Comparison of ENCODE assay signal across 10 cellular contexts in genomic region chr2:112155331-112156151, GRCh38. TPM values are rescaled to one million over a fixed set of nuclear protein-coding genes. Genes with fewer than 3 reads are reported as not detected.
DNase-seq lines count a peak whose midpoint lies in the region; ATAC-seq, FAIRE-seq and TF ChIP-seq lines count a peak whose summit lies in the region.
"Had no signal": no experiment of that assay in that cellular context is flagged by ENCODE, and none has a peak within 500 bp of the region (broad histone marks: within the 10 kb centered on the region; RNA-seq: fewer than 3 reads in every experiment).

No MANE protein-coding gene starts in this region.

- no peak for ATAC-seq in GM18517 (IDR thresholded peaks at IDR 0.05; ENCODE audit: unreplicated experiment)

- H3K27ac Mint-ChIP-seq in activated naive CD4-positive, alpha-beta T cell treated with anti-CD3 and anti-CD28 coated beads, Interleukin-2, amount 10 ng/mL, durations not matched to agents 7 days and 5 days = peak overlapping the region; percentile 85
- H3K27ac Mint-ChIP-seq in nephron progenitor cell = peak overlapping the region; percentile 96

- H3K27me3 Mint-ChIP-seq in activated naive CD4-positive, alpha-beta T cell treated with anti-CD3 and anti-CD28 coated beads, Interleukin-2, amount 10 ng/mL, durations not matched to agents 7 days and 5 days = peaks cover 8% of the 10 kb centered on the region
- peaks cover 5% of the 10 kb centered on the region for H3K27me3 Mint-ChIP-seq in nephron progenitor cell (ENCODE audit: low read depth, poor library complexity)

- H3K36me3 Mint-ChIP-seq in activated naive CD4-positive, alpha-beta T cell treated with anti-CD3 and anti-CD28 coated beads, Interleukin-2, amount 10 ng/mL, durations not matched to agents 7 days and 5 days = peaks cover 1% of the 10 kb centered on the region
- H3K36me3 Mint-ChIP-seq in nephron progenitor cell (ENCODE audit: low read depth) = peaks cover 51% of the 10 kb centered on the region

- FAIRE-seq in H54 (lab: Jason Lieb, UNC) = no peak
- FAIRE-seq: endometrium had no signal

- CTCF ChIA-PET in activated naive CD4-positive, alpha-beta T cell treated with anti-CD3 and anti-CD28 coated beads, Interleukin-2, amount 10 ng/mL, durations not matched to agents 7 days and 5 days (lab: Charles Lee) = interaction anchor here (1.0 to 1.4 kb wide), 3 partner anchors 20 to 104 kb away, joined by 3 read pairs; no protein-coding TSS in a partner anchor

- no peak for TF ChIP-seq CTCF in nephron progenitor cell (IDR thresholded peaks at IDR 0.05)

- H3K9me3 Mint-ChIP-seq in activated naive CD4-positive, alpha-beta T cell treated with anti-CD3 and anti-CD28 coated beads, Interleukin-2, amount 10 ng/mL, durations not matched to agents 7 days and 5 days = no peaks in the 10 kb centered on the region
- no peaks in the 10 kb centered on the region for H3K9me3 Mint-ChIP-seq in nephron progenitor cell

- DNase-seq in AML-193 (lab: John Stamatoyannopoulos, UW) (peak; percentile 63 to 75), RPMI7951 (ENCODE audit: low read depth) (peak; percentile 28), nephron progenitor cell (no peak), middle frontal gyrus (ENCODE audit: extremely low spot score, low spot score) (no peak), A172 (ENCODE audit: low spot score) (no peak), H54 (ENCODE audit: insufficient read length, low spot score) (no peak)
- DNase-seq in activated naive CD4-positive, alpha-beta T cell treated with anti-CD3 and anti-CD28 coated beads, Interleukin-2, amount 10 ng/mL, durations not matched to agents 7 days and 5 days = peak; percentile 67
- DNase-seq: NCI-H187 treated with DMSO at 0.1 percent for 48 hours had no signal

- peak overlapping the region; percentile 48 for H3K4me3 Mint-ChIP-seq in activated naive CD4-positive, alpha-beta T cell treated with anti-CD3 and anti-CD28 coated beads, Interleukin-2, amount 10 ng/mL, durations not matched to agents 7 days and 5 days
- no peak overlapping the region for H3K4me3 Mint-ChIP-seq in nephron progenitor cell

- no peak for TF ChIP-seq POLR2A in H54 (IDR thresholded peaks at IDR 0.05; ENCODE audit: low read depth, low read length)

- H3K4me1 Mint-ChIP-seq in activated naive CD4-positive, alpha-beta T cell treated with anti-CD3 and anti-CD28 coated beads, Interleukin-2, amount 10 ng/mL, durations not matched to agents 7 days and 5 days = peaks cover 39% of the 10 kb centered on the region
- peaks cover 33% of the 10 kb centered on the region for H3K4me1 Mint-ChIP-seq in nephron progenitor cell

RNA-seq across cellular contexts. Expression of gene FBLN7, which starts 17.4 kb away (rescaled TPM):
- 10.2 and 10.4 TPM in 2 replicates for total RNA-seq in RPMI7951 (2014; rRNA removed; shearing (Covaris generic))
- 1.5 and 2.9 TPM in 2 replicates for total RNA-seq in A172 (2014; rRNA removed; shearing (Covaris generic))

Comparison
In these comparisons a context has a peak if more than half of its experiments do, and no peak if none do; other contexts are left out.
1. DNase-seq: peak in AML-193 (2 of 2), RPMI7951 (single experiment) and activated naive CD4-positive, alpha-beta T cell treated with anti-CD3 and anti-CD28 coated beads, Interleukin-2, amount 10 ng/mL, durations not matched to agents 7 days and 5 days (single experiment); none in nephron progenitor cell (single experiment), middle frontal gyrus (single experiment), A172 (single experiment) and H54 (single experiment).